Comparison of ENCODE assay signal across 9 cellular contexts in the genomic region with DNA sequence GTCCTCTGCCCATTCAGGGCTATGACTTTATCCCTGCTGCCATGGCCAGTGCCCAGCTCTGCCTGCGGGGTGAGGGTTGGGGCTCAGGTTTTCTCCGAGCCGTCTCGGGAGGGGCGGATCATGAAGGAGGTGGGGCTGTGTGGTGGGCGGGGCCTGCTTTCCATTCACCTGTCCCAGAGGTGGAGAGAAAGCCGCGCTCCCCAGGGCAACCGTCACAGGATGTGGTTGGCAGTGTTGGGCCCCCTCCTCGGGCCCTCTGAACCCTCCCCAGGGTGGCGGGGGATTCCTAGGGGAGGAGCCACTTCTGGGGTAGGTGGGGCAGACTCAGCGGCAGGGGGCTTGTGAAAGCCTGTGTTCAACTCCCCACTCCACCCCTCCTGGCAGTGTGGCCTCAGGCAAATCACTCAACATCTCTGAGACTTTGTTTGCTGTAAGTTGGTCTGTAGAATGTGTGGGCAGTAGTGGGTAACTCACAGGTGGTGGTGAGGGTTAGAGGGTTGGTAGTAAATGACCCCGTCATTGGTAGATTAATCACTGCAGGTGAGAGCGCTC. TPM values are rescaled to one million over a fixed set of nuclear protein-coding genes. Genes with fewer than 3 reads are reported as not detected.
DNase-seq lines count a peak whose midpoint lies in the region; FAIRE-seq and TF ChIP-seq lines count a peak whose summit lies in the region.
"Had no signal": no experiment of that assay in that cellular context is flagged by ENCODE, and none has a peak within 500 bp of the region (broad histone marks: within the 10 kb centered on the region; RNA-seq: fewer than 3 reads in every experiment).

No MANE protein-coding gene starts in this region.

- peaks cover 0 to 40% (median 0%) of the 10 kb centered on the region in 4 donors for H3K27me3 ChIP-seq in esophagus muscularis mucosa

- no peak for TF ChIP-seq CTCF in esophagus muscularis mucosa (IDR thresholded peaks at IDR 0.05)

- no peak overlapping the region for H3K4me3 ChIP-seq in esophagus muscularis mucosa

- peak overlapping the region; percentile 69 for H3K27ac ChIP-seq in KOPT-K1 (ENCODE audit: low read depth, low read length, poor library complexity, severe bottlenecking)
- H3K27ac ChIP-seq in esophagus muscularis mucosa (replicated peaks in 1 of 4) = no peak overlapping the region

- 27% methylated on average over 9 of the region's 14 CpGs for WGBS in esophagus muscularis mucosa

- H3K4me1 ChIP-seq in esophagus muscularis mucosa = peaks cover 11 to 13% (median 12%) of the 10 kb centered on the region in 4 donors

- peaks cover 35% of the 10 kb centered on the region for H3K36me3 ChIP-seq in KOPT-K1 (ENCODE audit: insufficient read depth, low read length)
- H3K36me3 ChIP-seq in esophagus muscularis mucosa = no peaks in the 10 kb centered on the region

- H3K9me3 ChIP-seq in KOPT-K1 (ENCODE audit: insufficient read depth, low read length, poor library complexity, severe bottlenecking) (no peaks in the 10 kb centered on the region), esophagus muscularis mucosa (peaks cover 0 to 8% (median 0%) of the 10 kb centered on the region in 4 donors)

- TF ChIP-seq POLR2A in esophagus muscularis mucosa (IDR thresholded peaks at IDR 0.05; ENCODE audit: low read depth) = no peak

- intact Hi-C loops in esophagus muscularis mucosa (cut with DNase I) = no loop called here

- no peak for TF ChIP-seq EP300 in esophagus muscularis mucosa (IDR thresholded peaks at IDR 0.05)

- FAIRE-seq in RCC 7860 (lab: Jason Lieb, UNC) = no peak
- FAIRE-seq: endothelial cell of umbilical vein had no signal

- peak; percentile 81 for DNase-seq in activated CD8-positive, alpha-beta memory T cell treated with anti-CD3 and anti-CD28 coated beads, Interleukin-2, amount 50 U/mL, for 1 hour (ENCODE audit: extremely low read depth)
- DNase-seq in iPS-NIHi11 (ENCODE audit: low spot score) = peak; percentile 90
- peak; percentile 70 to 75 for DNase-seq in stimulated activated CD8-positive, alpha-beta memory T cell treated with anti-CD3 and anti-CD28 coated beads, Interleukin-15, amount 100 ng/mL, for 4 hours (ENCODE audit: low read depth in 2 of 2)
- no peak for DNase-seq in esophagus muscularis mucosa (ENCODE audit: extremely low spot score)
- DNase-seq in NCI-H2227 (lab: John Stamatoyannopoulos, UW; ENCODE audit: unreplicated experiment) = no peak
- no peak for DNase-seq in RCC 7860 (ENCODE audit: low spot score)
- no peak for DNase-seq in occipital lobe (lab: John Stamatoyannopoulos, UW)

RNA-seq across cellular contexts. Expression of gene CD6, which starts 50.3 kb away (rescaled TPM):
- total RNA-seq in esophagus muscularis mucosa (1 to 10 TPM in 2 of 4 donors, under 1 TPM in 1, not detected in 1; 0.32 to 2.2 (median 1.3) TPM), occipital lobe (0.16 TPM)
- total RNA-seq: endothelial cell of umbilical vein had no signal

Comparison
In these comparisons a context has a peak if more than half of its experiments do, and no peak if none do; other contexts are left out.
1. DNase-seq: peak in activated CD8-positive, alpha-beta memory T cell treated with anti-CD3 and anti-CD28 coated beads, Interleukin-2, amount 50 U/mL, for 1 hour (single experiment), iPS-NIHi11 (single experiment) and stimulated activated CD8-positive, alpha-beta memory T cell treated with anti-CD3 and anti-CD28 coated beads, Interleukin-15, amount 100 ng/mL, for 4 hours (2 of 2); none in esophagus muscularis mucosa (single experiment), NCI-H2227 (single experiment), RCC 7860 (single experiment) and occipital lobe (single experiment).